1 cellular context compared by ENCODE assay signal in genomic region chr17:57506253-57506911, GRCh38.
TF ChIP-seq lines count a peak whose summit lies in the region.

No MANE protein-coding gene starts in this region.

TF ChIP-seq in SK-N-SH treated with all-trans-retinoic acid at 6 μM for 48 hours, 23 proteins besides CTCF, POLR2A, EP300 and RAD21 (continued from another document):
- no peak for TF ChIP-seq ZNF8 (CRISPR knock-in tag; IDR thresholded peaks at IDR 0.05)
- no peak for TF ChIP-seq TOX (CRISPR knock-in tag; IDR thresholded peaks at IDR 0.05; ENCODE audit: borderline replicate concordance)
- peak; percentile 81 for TF ChIP-seq TSHZ2 (CRISPR knock-in tag; IDR thresholded peaks at IDR 0.05)
